ENCODE assay signal across 24 cellular contexts in the genomic region with DNA sequence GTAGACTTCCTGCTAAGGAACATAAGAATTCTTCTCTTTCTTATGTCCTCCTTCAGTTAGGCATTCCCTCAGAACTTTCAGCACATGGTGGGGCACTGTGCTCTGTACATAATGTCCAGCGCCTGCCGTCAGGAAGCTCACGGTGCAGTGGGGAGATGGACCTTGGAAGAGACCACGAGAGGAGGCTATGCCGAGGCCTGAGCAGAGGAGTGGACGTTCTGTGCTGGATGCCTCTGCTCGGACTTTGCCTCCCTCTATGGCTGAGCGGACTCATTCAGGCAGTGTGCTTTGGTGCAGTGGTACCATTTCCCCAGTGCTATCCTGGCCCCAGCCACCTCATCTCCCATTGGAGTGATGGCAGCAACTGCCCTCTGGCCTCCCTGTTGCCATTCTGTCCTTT.
A peak's percentile ranks its signal among the peaks of the same experiment; 100 is the strongest.
DNase-seq lines count a peak whose midpoint lies in the region; ATAC-seq, FAIRE-seq and TF ChIP-seq lines count a peak whose summit lies in the region.
"Had no signal": no experiment of that assay in that cellular context is flagged by ENCODE, and none has a peak within 500 bp of the region (broad histone marks: within the 10 kb centered on the region; RNA-seq: fewer than 3 reads in every experiment).

No MANE protein-coding gene starts in this region.

- no peak overlapping the region for H3K56ac ChIP-seq in IMR-90 (ENCODE audit: extremely low read depth, insufficient read depth, low read length)

- peaks cover 7% of the 10 kb centered on the region for H3F3A ChIP-seq in smooth muscle cell (ENCODE audit: low read depth)

- no peak overlapping the region for H2BK20ac ChIP-seq in IMR-90 (ENCODE audit: low read depth, low read length)

- H3K9me1 ChIP-seq in IMR-90 (ENCODE audit: insufficient read depth, low read length): peaks cover 28% of the 10 kb centered on the region

- H4K8ac ChIP-seq in IMR-90 (ENCODE audit: low read depth in 2 of 2, low read length in 2 of 2) (no peak overlapping the region), mesenchymal stem cell (ENCODE audit: low read length) (peak overlapping the region; percentile 64)

- H2AK5ac ChIP-seq in IMR-90 (ENCODE audit: low read depth, low read length) (peak overlapping the region; percentile 10), mesenchymal stem cell (ENCODE audit: low read length, severe bottlenecking) (peak overlapping the region; percentile 34)

- DNase-seq in IMR-90 (no peak), astrocyte (ENCODE audit: low read depth) (no peak), mesenchymal stem cell (no peak), smooth muscle cell (lab: John Stamatoyannopoulos, UW; ENCODE audit: unreplicated experiment) (no peak), superior temporal gyrus (ENCODE audit: extremely low spot score) (no peak), NCI-H1105 treated with DMSO at 0.1 percent for 48 hours (lab: John Stamatoyannopoulos, UW) (no peak), SKM-1 (lab: John Stamatoyannopoulos, UW; ENCODE audit: unreplicated experiment) (no peak)
- DNase-seq: AML-193; Caco-2; CD8-positive, alpha-beta T cell; DMS 273 treated with DMSO at 0.1 percent for 48 hours; EL; GDM1; NCI-H1092 treated with DMSO at 0.1 percent for 48 hours; NCI-H1436 treated with DMSO at 0.1 percent for 48 hours; NCI-H2171 treated with DMSO at 0.1 percent for 48 hours; NCI-H774; NK-92 treated with Interleukin-12 subunit alpha and Interleukin-12 subunit beta, amount 100 ng/mL, for 24 hours; PC-9 had no signal

- H3K9me3 ChIP-seq in IMR-90 (ENCODE audit: control insufficient read depth, insufficient read depth, low read length): peaks cover 6% of the 10 kb centered on the region; the same call in 1 of the 2 replicates
- no peaks in the 10 kb centered on the region for H3K9me3 ChIP-seq in astrocyte (ENCODE audit: insufficient read depth, low read depth, low read length)
- peaks cover 11% of the 10 kb centered on the region for H3K9me3 ChIP-seq in mesenchymal stem cell (ENCODE audit: control insufficient read depth, low read length)
- no peaks in the 10 kb centered on the region for H3K9me3 ChIP-seq in smooth muscle cell (replicated peaks; ENCODE audit: low read depth)
- H3K9me3 ChIP-seq: SJSA1 had no signal

- POLR2A ChIA-PET in IMR-90 (lab: Charles Lee; ENCODE audit: unreplicated experiment): no interaction called here

- WGBS in IMR-90 (ENCODE audit: extremely low coverage in 2 of 2, insufficient read length in 1 of 2), 2 experiments: 100% methylated on average over 1 of the region's 8 CpGs; no CpG with 5 or more reads in 1 of the 2 experiments
- WGBS in mesenchymal stem cell: 96% methylated on average over 8 of the region's 8 CpGs
- WGBS in smooth muscle cell (ENCODE audit: low lambda C conversion rate): 94% methylated on average over 8 of the region's 8 CpGs

- peak overlapping the region; percentile 33 to 69 for H2BK12ac ChIP-seq in mesenchymal stem cell (ENCODE audit: low read length in 2 of 2)

- H2BK15ac ChIP-seq in IMR-90 (ENCODE audit: low read depth, low read length): no peak overlapping the region
- no peak overlapping the region for H2BK15ac ChIP-seq in mesenchymal stem cell (ENCODE audit: low read depth, poor library complexity, severe bottlenecking)

- H3K36me3 ChIP-seq in IMR-90 (ENCODE audit: control insufficient read depth, insufficient read depth, low read length): no peaks in the 10 kb centered on the region
- no peaks in the 10 kb centered on the region for H3K36me3 ChIP-seq in astrocyte (ENCODE audit: insufficient read depth, low read length)
- no peaks in the 10 kb centered on the region for H3K36me3 ChIP-seq in mesenchymal stem cell (ENCODE audit: control insufficient read depth in 1 of 2, insufficient read depth in 2 of 2, low read depth in 1 of 2, low read length in 2 of 2)
- H3K36me3 ChIP-seq in smooth muscle cell (ENCODE audit: low read depth): no peaks in the 10 kb centered on the region
- H3K36me3 ChIP-seq: SJSA1 had no signal

- H3K23ac ChIP-seq in IMR-90 (ENCODE audit: low read depth, low read length) (no peak overlapping the region), mesenchymal stem cell (ENCODE audit: low read length in 2 of 2) (no peak overlapping the region)

- H3K14ac ChIP-seq in IMR-90 (replicated peaks; ENCODE audit: low read depth, low read length): peak overlapping the region; percentile 53; the same call in 1 of the 2 replicates
- peak overlapping the region in 1 of 2 experiments; percentile 50 for H3K14ac ChIP-seq in mesenchymal stem cell (ENCODE audit: low read length in 2 of 2)

- no peak for TF ChIP-seq POLR2A in IMR-90 (IDR thresholded peaks at IDR 0.05; ENCODE audit: low read depth, low read length)

- dilution Hi-C loops in IMR-90 (cut with HindIII; ENCODE audit: low sequenced_read_pairs, unreplicated experiment): no loop called here

- H2BK120ac ChIP-seq in IMR-90 (ENCODE audit: low read depth, low read length) (no peak overlapping the region), mesenchymal stem cell (ENCODE audit: low read depth, low read length) (peak overlapping the region; percentile 0)

- FAIRE-seq in astrocyte (lab: Jason Lieb, UNC): no peak
- FAIRE-seq: A549, GM12878 had no signal

- in situ Hi-C loops in IMR-90 (cut with MboI; ENCODE audit: low sequenced_read_pairs): no loop called here

- H3K27ac ChIP-seq in IMR-90 (ENCODE audit: insufficient read depth, low read length) (no peak overlapping the region), astrocyte (ENCODE audit: low read depth, low read length) (no peak overlapping the region), mesenchymal stem cell (ENCODE audit: low read length, poor library complexity, severe bottlenecking) (no peak overlapping the region), smooth muscle cell (ENCODE audit: low read depth) (peak overlapping the region; percentile 62)
- H3K27ac ChIP-seq: BLaER1 treated with 17β-estradiol and CSF1 and Interleukin-3, amounts not matched to agents 10 nM and 100 nM; SJSA1 had no signal

- H3K18ac ChIP-seq in IMR-90 (ENCODE audit: low read depth, low read length): no peak overlapping the region
- peak overlapping the region; percentile 44 to 68 for H3K18ac ChIP-seq in mesenchymal stem cell (ENCODE audit: low read depth in 1 of 2, low read length in 2 of 2)

- H3K9ac ChIP-seq in IMR-90 (ENCODE audit: low read depth, low read length) (no peak overlapping the region), astrocyte (ENCODE audit: low read length) (no peak overlapping the region), mesenchymal stem cell (ENCODE audit: low read length) (no peak overlapping the region), smooth muscle cell (ENCODE audit: low read depth) (no peak overlapping the region)
- H3K9ac ChIP-seq: BLaER1 treated with 17β-estradiol and CSF1 and Interleukin-3, amounts not matched to agents 10 nM and 100 nM had no signal

- peaks cover 3% of the 10 kb centered on the region for H3K27me3 Mint-ChIP-seq in astrocyte (ENCODE audit: low read depth, unreplicated experiment)

- H4K20me1 ChIP-seq in IMR-90 (ENCODE audit: insufficient read depth, low read length): peaks cover 12% of the 10 kb centered on the region; the same call in 1 of the 2 replicates
- H4K20me1 ChIP-seq in astrocyte (ENCODE audit: insufficient read depth, low read length): no peaks in the 10 kb centered on the region
- peaks cover 12% of the 10 kb centered on the region for H4K20me1 ChIP-seq in smooth muscle cell (ENCODE audit: low read depth)

- H4K91ac ChIP-seq in IMR-90 (ENCODE audit: insufficient read depth, low read depth, low read length): no peak overlapping the region
- H4K91ac ChIP-seq in mesenchymal stem cell (ENCODE audit: low read length): peak overlapping the region; percentile 44

- TF ChIP-seq CTCF in IMR-90 (conservative IDR thresholded peaks at IDR 0.05; ENCODE audit: low read depth, low read length) (no peak), astrocyte (IDR thresholded peaks at IDR 0.05; ENCODE audit: insufficient read depth, low read depth, low read length) (no peak), smooth muscle cell (IDR thresholded peaks at IDR 0.05; ENCODE audit: borderline replicate concordance, insufficient read depth, poor library complexity, severe bottlenecking) (no peak)

- no TSS peak for BruUV-seq in IMR-90 (replicated peaks; lab: Mats Ljungman, UMichigan)

- peaks cover 8% of the 10 kb centered on the region for H3K9me3 Mint-ChIP-seq in astrocyte (ENCODE audit: unreplicated experiment)

- peaks cover 14% of the 10 kb centered on the region for H3K4me1 Mint-ChIP-seq in astrocyte (ENCODE audit: low read depth, unreplicated experiment)

- H3K4me3 ChIP-seq in IMR-90 (ENCODE audit: insufficient read depth, low read depth, low read length): no peak overlapping the region
- no peak overlapping the region for H3K4me3 ChIP-seq in astrocyte (ENCODE audit: insufficient read depth, low read depth, low read length)
- no peak overlapping the region for H3K4me3 ChIP-seq in mesenchymal stem cell (ENCODE audit: insufficient read depth in 1 of 2, low read depth in 1 of 2, low read length in 2 of 2)
- no peak overlapping the region for H3K4me3 ChIP-seq in smooth muscle cell
- H3K4me3 ChIP-seq: A549; BLaER1 treated with 17β-estradiol and CSF1 and Interleukin-3, amounts not matched to agents 10 nM and 100 nM; GM12878; PC-9; SJSA1 had no signal

- no peak overlapping the region for H4K5ac ChIP-seq in IMR-90 (ENCODE audit: low read depth, low read length)

- no peak overlapping the region for H2AK9ac ChIP-seq in IMR-90 (replicated peaks; ENCODE audit: low read depth, low read length, poor library complexity)

- H2BK5ac ChIP-seq in IMR-90 (ENCODE audit: low read depth, low read length, poor library complexity, severe bottlenecking) (no peak overlapping the region), mesenchymal stem cell (ENCODE audit: low read depth, low read length, poor library complexity, severe bottlenecking) (no peak overlapping the region)

- no peak for TF ChIP-seq RAD21 in IMR-90 (IDR thresholded peaks at IDR 0.05; ENCODE audit: low read length)

- no peaks in the 10 kb centered on the region for H3K79me2 ChIP-seq in astrocyte (ENCODE audit: insufficient read depth, low read length)
- peaks cover 5% of the 10 kb centered on the region for H3K79me2 ChIP-seq in smooth muscle cell (ENCODE audit: low read depth)

- H3K4me2 ChIP-seq in IMR-90 (ENCODE audit: low read depth, low read length): peak overlapping the region; percentile 12
- no peak overlapping the region for H3K4me2 ChIP-seq in astrocyte (ENCODE audit: low read length)
- H3K4me2 ChIP-seq in mesenchymal stem cell (ENCODE audit: low read length, poor library complexity, severe bottlenecking): no peak overlapping the region
- H3K4me2 ChIP-seq in smooth muscle cell: no peak overlapping the region
- H3K4me2 ChIP-seq: A549; BLaER1 treated with 17β-estradiol and CSF1 and Interleukin-3, amounts not matched to agents 10 nM and 100 nM had no signal

- CTCF ChIA-PET in IMR-90 (lab: Yijun Ruan, JAX): interaction anchor here (1.2 kb wide), 1 partner anchor 104 kb away, joined by 4 read pairs; no protein-coding TSS in a partner anchor

- intact Hi-C loops in IMR-90 (cut with micrococcal nuclease): no loop called here

- no peaks in the 10 kb centered on the region for H3K27me3 ChIP-seq in IMR-90 (ENCODE audit: control insufficient read depth, insufficient read depth, low read length)
- no peaks in the 10 kb centered on the region for H3K27me3 ChIP-seq in astrocyte (ENCODE audit: insufficient read depth, low read length)
- H3K27me3 ChIP-seq in mesenchymal stem cell (ENCODE audit: control insufficient read depth in 1 of 2, insufficient read depth in 1 of 2, low read length in 2 of 2): no peaks in the 10 kb centered on the region
- no peaks in the 10 kb centered on the region for H3K27me3 ChIP-seq in smooth muscle cell (ENCODE audit: low read depth)
- H3K27me3 ChIP-seq: BLaER1 treated with 17β-estradiol and CSF1 and Interleukin-3, amounts not matched to agents 10 nM and 100 nM; SJSA1 had no signal

- peak overlapping the region; percentile 91 for H3K27ac Mint-ChIP-seq in astrocyte (ENCODE audit: unreplicated experiment)
- H3K27ac Mint-ChIP-seq: CD8-positive, alpha-beta T cell had no signal

- no peak overlapping the region for H2AFZ ChIP-seq in IMR-90 (replicated peaks; ENCODE audit: low read length, poor library complexity)
- H2AFZ ChIP-seq in astrocyte (ENCODE audit: low read depth, low read length): no peak overlapping the region
- H2AFZ ChIP-seq in mesenchymal stem cell (ENCODE audit: low read depth, low read length): no peak overlapping the region
- no peak overlapping the region for H2AFZ ChIP-seq in smooth muscle cell (ENCODE audit: low read depth)
- H2AFZ ChIP-seq: PC-9 had no signal

- H3K4ac ChIP-seq in IMR-90 (ENCODE audit: low read depth, low read length): peak overlapping the region; percentile 46; the same call in 1 of the 2 replicates
- peak overlapping the region in 1 of 2 experiments; percentile 19 for H3K4ac ChIP-seq in mesenchymal stem cell (ENCODE audit: low read depth in 1 of 2, low read length in 2 of 2)

- H3K4me1 ChIP-seq in IMR-90 (ENCODE audit: control insufficient read depth, insufficient read depth, low read length) (peaks cover 22% of the 10 kb centered on the region), astrocyte (ENCODE audit: insufficient read depth, low read length) (no peaks in the 10 kb centered on the region), mesenchymal stem cell (ENCODE audit: control insufficient read depth, insufficient read depth, low read depth, low read length) (peaks cover 20% of the 10 kb centered on the region), smooth muscle cell (ENCODE audit: low read depth) (no peaks in the 10 kb centered on the region)
- H3K4me1 ChIP-seq: Caco-2 had no signal

- peaks cover 6 to 21% of the 10 kb centered on the region in 2 experiments for H3K79me1 ChIP-seq in IMR-90 (ENCODE audit: low read depth in 1 of 2, low read length in 2 of 2)
- peaks cover 12% of the 10 kb centered on the region for H3K79me1 ChIP-seq in mesenchymal stem cell (replicated peaks; ENCODE audit: low read length, poor library complexity, severe bottlenecking)

- H3K4me3 Mint-ChIP-seq in astrocyte (ENCODE audit: unreplicated experiment): no peak overlapping the region
- H3K4me3 Mint-ChIP-seq: CD8-positive, alpha-beta T cell had no signal

- ATAC-seq in IMR-90 (ENCODE audit: low read depth): no peak
- ATAC-seq: A549; CD8-positive, alpha-beta T cell; HCT116 had no signal

- H3K36me3 Mint-ChIP-seq in astrocyte (ENCODE audit: low read depth, unreplicated experiment): peaks cover 9% of the 10 kb centered on the region
